In the genomic region with DNA sequence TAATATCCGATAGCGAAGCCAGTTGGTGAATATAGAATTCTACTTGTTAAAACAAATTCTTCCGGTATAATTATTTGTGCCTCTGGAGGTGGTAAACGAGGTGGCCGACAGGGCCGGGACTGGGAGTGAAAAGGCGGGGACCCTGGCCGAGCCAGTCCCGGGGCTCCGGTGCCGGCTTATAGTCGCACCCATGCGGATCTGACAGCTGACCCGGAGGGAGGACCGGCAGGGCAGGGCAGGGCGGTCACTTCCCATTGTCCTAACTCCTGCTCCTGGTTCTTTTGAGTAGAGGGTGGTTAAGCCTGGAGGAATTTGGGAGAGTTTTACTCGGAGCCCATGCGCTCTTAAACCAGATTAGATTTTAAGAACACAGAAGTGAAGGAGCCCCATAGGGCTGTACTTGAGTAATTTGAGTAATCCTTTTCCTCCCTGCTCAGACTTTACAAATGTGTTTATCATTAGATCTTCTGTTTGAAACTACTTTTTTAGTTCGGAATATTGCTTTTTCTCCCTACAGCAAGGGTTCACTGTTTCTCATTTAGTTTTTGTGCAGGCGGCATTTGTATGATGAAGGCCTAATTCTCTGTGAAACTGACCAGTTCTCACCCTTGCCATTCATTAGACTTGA, we compare ENCODE assay signal across 8 cellular contexts. TPM values are rescaled to one million over a fixed set of nuclear protein-coding genes. Genes with fewer than 3 reads are reported as not detected.
DNase-seq lines count a peak whose midpoint lies in the region; ATAC-seq and TF ChIP-seq lines count a peak whose summit lies in the region.

No MANE protein-coding gene starts in this region.

- H3K4me3 Mint-ChIP-seq in CD4-positive, CD25-positive, alpha-beta regulatory T cell: peak overlapping the region; percentile 91 to 100 (median 94)
- peak overlapping the region; percentile 89 to 94 for H3K4me3 Mint-ChIP-seq in activated T-cell treated with anti-CD3 and anti-CD28 coated beads, Interleukin-2, amount 50 U/mL, for 72 hours

- no peaks in the 10 kb centered on the region for H3K9me3 Mint-ChIP-seq in CD4-positive, CD25-positive, alpha-beta regulatory T cell
- H3K9me3 Mint-ChIP-seq in activated T-cell treated with anti-CD3 and anti-CD28 coated beads, Interleukin-2, amount 50 U/mL, for 72 hours: no peaks in the 10 kb centered on the region

- DNase-seq in CD4-positive, CD25-positive, alpha-beta regulatory T cell: peak in 1 of 3 donors; percentile 24
- no peak for DNase-seq in Jurkat, Clone E6-1 (ENCODE audit: low read depth, low spot score)
- DNase-seq in activated T-cell treated with anti-CD3 and anti-CD28 coated beads, Interleukin-2, amount 50 U/mL, for 72 hours: peak; percentile 31 to 46
- DNase-seq in globus pallidus (ENCODE audit: low spot score) (peak; percentile 23), omental fat pad (ENCODE audit: low spot score) (no peak), SK-N-DZ (ENCODE audit: low spot score) (no peak)

- H3K4me1 ChIP-seq in CD4-positive, CD25-positive, alpha-beta regulatory T cell (ENCODE audit: control insufficient read depth, insufficient read depth, low read length, poor library complexity, severe bottlenecking): peaks cover 69% of the 10 kb centered on the region

- peaks cover 4% of the 10 kb centered on the region for H3K36me3 Mint-ChIP-seq in CD4-positive, CD25-positive, alpha-beta regulatory T cell
- peaks cover 4 to 16% of the 10 kb centered on the region in 2 donors for H3K36me3 Mint-ChIP-seq in activated T-cell treated with anti-CD3 and anti-CD28 coated beads, Interleukin-2, amount 50 U/mL, for 72 hours (ENCODE audit: insufficient read depth in 2 of 2)

- no peaks in the 10 kb centered on the region for H3K36me3 ChIP-seq in CD4-positive, CD25-positive, alpha-beta regulatory T cell (ENCODE audit: control insufficient read depth, insufficient read depth, low read length)

- no peak for TF ChIP-seq CTCF in omental fat pad (IDR thresholded peaks at IDR 0.05)

- H3K27ac Mint-ChIP-seq in CD4-positive, CD25-positive, alpha-beta regulatory T cell: peak overlapping the region; percentile 49 to 94 (median 93)
- H3K27ac Mint-ChIP-seq in activated T-cell treated with anti-CD3 and anti-CD28 coated beads, Interleukin-2, amount 50 U/mL, for 72 hours: peak overlapping the region; percentile 90

- H3K27ac ChIP-seq in CD4-positive, CD25-positive, alpha-beta regulatory T cell (ENCODE audit: insufficient read depth, low read length, poor library complexity, severe bottlenecking): peak overlapping the region; percentile 87

- H3K4me1 Mint-ChIP-seq in CD4-positive, CD25-positive, alpha-beta regulatory T cell: peaks cover 27 to 72% (median 49%) of the 10 kb centered on the region in 4 donors
- H3K4me1 Mint-ChIP-seq in activated T-cell treated with anti-CD3 and anti-CD28 coated beads, Interleukin-2, amount 50 U/mL, for 72 hours (ENCODE audit: low read depth): peaks cover 47% of the 10 kb centered on the region

- H3K27me3 ChIP-seq in CD4-positive, CD25-positive, alpha-beta regulatory T cell (ENCODE audit: control insufficient read depth, insufficient read depth, low read length): no peaks in the 10 kb centered on the region

- H3K9me3 ChIP-seq in CD4-positive, CD25-positive, alpha-beta regulatory T cell (ENCODE audit: control insufficient read depth in 2 of 2, low read length in 2 of 2): no peaks in the 10 kb centered on the region

- ATAC-seq in CD4-positive, CD25-positive, alpha-beta regulatory T cell (ENCODE audit: low read depth in 2 of 2): no peak
- ATAC-seq in activated T-cell treated with anti-CD3 and anti-CD28 coated beads, Interleukin-2, amount 50 U/mL, for 72 hours (replicated peaks in 1 of 2): no peak
- ATAC-seq in omental fat pad (ENCODE audit: low FRiP score) (peak; percentile 26), HG02571 (IDR thresholded peaks at IDR 0.05; ENCODE audit: unreplicated experiment) (no peak), HG03139 (IDR thresholded peaks at IDR 0.05; ENCODE audit: unreplicated experiment) (no peak)

- peaks cover 4% of the 10 kb centered on the region for H3K27me3 Mint-ChIP-seq in CD4-positive, CD25-positive, alpha-beta regulatory T cell
- H3K27me3 Mint-ChIP-seq in activated T-cell treated with anti-CD3 and anti-CD28 coated beads, Interleukin-2, amount 50 U/mL, for 72 hours (ENCODE audit: low read depth): no peaks in the 10 kb centered on the region

- H3K4me3 ChIP-seq in CD4-positive, CD25-positive, alpha-beta regulatory T cell (ENCODE audit: low read depth, low read length): peak overlapping the region; percentile 90
- H3K4me3 ChIP-seq in Jurkat, Clone E6-1 (ENCODE audit: low read length): peak overlapping the region; percentile 84

RNA-seq across cellular contexts. Expression of a gene that starts 1.8 kb away (rescaled TPM):
- total RNA-seq in CD4-positive, CD25-positive, alpha-beta regulatory T cell: 61.5 TPM
- 10 to 100 TPM; 34.8 to 48.4 (median 39.5) TPM for polyA plus RNA-seq in CD4-positive, CD25-positive, alpha-beta regulatory T cell
- 13.6 TPM for polyA plus RNA-seq in Jurkat, Clone E6-1 (2012; ENCODE audit: insufficient read depth, insufficient read length)
- total RNA-seq in activated T-cell treated with anti-CD3 and anti-CD28 coated beads, Interleukin-2, amount 50 U/mL, for 72 hours: 10 to 100 TPM; 46.2 to 47.2 TPM
- total RNA-seq in omental fat pad: 10 to 100 TPM; 16.6 to 29.4 (median 24.0) TPM
- 13.4 and 16.1 TPM in 2 replicates for polyA plus RNA-seq in SK-N-DZ (2014; cell fraction: cytosol; rRNA removed)
- polyA plus RNA-seq in SK-N-DZ (2014; cell fraction: nucleus; rRNA removed): 8.7 and 9.9 TPM in 2 replicates

Comparison
In these comparisons a context has a peak if more than half of its experiments do, and no peak if none do; other contexts are left out.
1. DNase-seq: peak in activated T-cell treated with anti-CD3 and anti-CD28 coated beads, Interleukin-2, amount 50 U/mL, for 72 hours (2 of 2) and globus pallidus (single experiment); none in Jurkat, Clone E6-1 (single experiment), omental fat pad (single experiment) and SK-N-DZ (single experiment).